ENCODE assay signal across 1 cellular context in genomic region chr9:123157216-123157615, GRCh38.
TF ChIP-seq lines count a peak whose summit lies in the region.

No MANE protein-coding gene starts in this region.

TF ChIP-seq in WTC11, 78 proteins besides CTCF, POLR2A, EP300 and RAD21 (continued from another document):
- TF ChIP-seq KAT7 (CRISPR knock-in tag; IDR thresholded peaks at IDR 0.05; ENCODE audit: borderline replicate concordance) (no peak), IRF2 (CRISPR knock-in tag; IDR thresholded peaks at IDR 0.05; ENCODE audit: borderline replicate concordance, low read depth) (no peak), ZNF532 (CRISPR knock-in tag; IDR thresholded peaks at IDR 0.05; ENCODE audit: borderline replicate concordance) (no peak), RORB (CRISPR knock-in tag; IDR thresholded peaks at IDR 0.05) (no peak), ZBTB43 (CRISPR knock-in tag; IDR thresholded peaks at IDR 0.05) (no peak)
- TF ChIP-seq, protein P1, sequence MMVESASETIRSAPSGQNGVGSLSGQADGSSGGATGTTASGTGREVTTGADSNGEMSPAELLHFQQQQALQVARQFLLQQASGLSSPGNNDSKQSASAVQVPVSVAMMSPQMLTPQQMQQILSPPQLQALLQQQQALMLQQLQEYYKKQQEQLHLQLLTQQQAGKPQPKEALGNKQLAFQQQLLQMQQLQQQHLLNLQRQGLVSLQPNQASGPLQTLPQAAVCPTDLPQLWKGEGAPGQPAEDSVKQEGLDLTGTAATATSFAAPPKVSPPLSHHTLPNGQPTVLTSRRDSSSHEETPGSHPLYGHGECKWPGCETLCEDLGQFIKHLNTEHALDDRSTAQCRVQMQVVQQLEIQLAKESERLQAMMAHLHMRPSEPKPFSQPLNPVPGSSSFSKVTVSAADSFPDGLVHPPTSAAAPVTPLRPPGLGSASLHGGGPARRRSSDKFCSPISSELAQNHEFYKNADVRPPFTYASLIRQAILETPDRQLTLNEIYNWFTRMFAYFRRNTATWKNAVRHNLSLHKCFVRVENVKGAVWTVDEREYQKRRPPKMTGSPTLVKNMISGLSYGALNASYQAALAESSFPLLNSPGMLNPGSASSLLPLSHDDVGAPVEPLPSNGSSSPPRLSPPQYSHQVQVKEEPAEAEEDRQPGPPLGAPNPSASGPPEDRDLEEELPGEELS (CRISPR knock-in tag; IDR thresholded peaks at IDR 0.05): no peak
- TF ChIP-seq, protein P2, sequence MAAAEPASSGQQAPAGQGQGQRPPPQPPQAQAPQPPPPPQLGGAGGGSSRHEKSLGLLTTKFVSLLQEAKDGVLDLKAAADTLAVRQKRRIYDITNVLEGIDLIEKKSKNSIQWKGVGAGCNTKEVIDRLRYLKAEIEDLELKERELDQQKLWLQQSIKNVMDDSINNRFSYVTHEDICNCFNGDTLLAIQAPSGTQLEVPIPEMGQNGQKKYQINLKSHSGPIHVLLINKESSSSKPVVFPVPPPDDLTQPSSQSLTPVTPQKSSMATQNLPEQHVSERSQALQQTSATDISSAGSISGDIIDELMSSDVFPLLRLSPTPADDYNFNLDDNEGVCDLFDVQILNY (CRISPR knock-in tag; IDR thresholded peaks at IDR 0.05): no peak
